In genomic region chrX:48697182-48697727, GRCh38 we compare ENCODE assay signal across 8 cellular contexts. TPM values are rescaled to one million over a fixed set of nuclear protein-coding genes. Genes with fewer than 3 reads are reported as not detected.
A peak's percentile ranks its signal among the peaks of the same experiment; 100 is the strongest.
DNase-seq lines count a peak whose midpoint lies in the region; ATAC-seq, FAIRE-seq and TF ChIP-seq lines count a peak whose summit lies in the region.

No MANE protein-coding gene starts in this region.

- H3K4me1 Mint-ChIP-seq in Calu3 (ENCODE audit: low read depth, unreplicated experiment) (peaks cover under 1% of the 10 kb centered on the region), mesothelial cell of epicardium (peaks cover 14% of the 10 kb centered on the region)

- no peak for TF ChIP-seq EP300 in GM12878 (IDR thresholded peaks at IDR 0.05; ENCODE audit: borderline replicate concordance in 1 of 2, control insufficient read depth in 1 of 2, low read depth in 2 of 2, low read length in 2 of 2)

- H3K9me3 ChIP-seq in GM12878 (replicated peaks; ENCODE audit: control insufficient read depth, insufficient read depth, low read length), result no peaks in the 10 kb centered on the region; the same call in 2 of the 3 replicates

- H3K9me3 Mint-ChIP-seq in Calu3 (ENCODE audit: low read depth, unreplicated experiment), result no peaks in the 10 kb centered on the region
- peaks cover 6% of the 10 kb centered on the region for H3K9me3 Mint-ChIP-seq in mesothelial cell of epicardium

- SMC1A ChIA-PET in GM12878 (lab: Charles Lee; ENCODE audit: uncharacterized antibody, unreplicated experiment), result interaction anchor here (1.5 kb wide), 1 partner anchor 21 kb away, joined by 3 read pairs; no protein-coding TSS in a partner anchor

- DNase-seq in Calu3 (no peak), GM12878 (ENCODE audit: low read depth, low spot score) (no peak), mesothelial cell of epicardium (ENCODE audit: low spot score in 2 of 2, unreplicated experiment in 2 of 2) (no peak), islet precursor cell (no peak), 8988T (no peak)

- TF ChIP-seq POLR2A in GM12878 (IDR thresholded peaks at IDR 0.05; ENCODE audit: low read depth, low read length), result 0 out of 2 replicates have a peak, but pooled peaks have one; percentile 6

- peaks cover 14% of the 10 kb centered on the region for H3K79me2 ChIP-seq in GM12878 (ENCODE audit: control insufficient read depth, insufficient read depth, low read length)

- RAD21 ChIA-PET in GM12878 (lab: Charles Lee; ENCODE audit: unreplicated experiment), result interaction anchor here (1.6 kb wide), 1 partner anchor 157 kb away, joined by 3 read pairs; the partner anchor contains the start of gene TBC1D25

- BruUV-seq in Calu3 (replicated peaks; lab: Mats Ljungman, UMichigan) (no TSS peak), GM12878 (replicated peaks; lab: Mats Ljungman, UMichigan) (no TSS peak)

- peak overlapping the region; percentile 86 for H3K9ac ChIP-seq in GM12878 (ENCODE audit: control insufficient read depth, insufficient read depth, low read length)

- peak overlapping the region; percentile 24; the same call in 1 of the 2 replicates for H2AFZ ChIP-seq in GM12878 (ENCODE audit: control insufficient read depth, low read depth, low read length)

- TF ChIP-seq CTCF in Calu3 (IDR thresholded peaks at IDR 0.05; ENCODE audit: unreplicated experiment) (no peak), GM12878 (IDR thresholded peaks at IDR 0.05 in 2 of 3, conservative IDR thresholded peaks at IDR 0.05 in 1 of 3; ENCODE audit: control insufficient read depth in 2 of 3, extremely low read depth in 1 of 3, insufficient read depth in 1 of 3, low read depth in 3 of 3, low read length in 3 of 3) (no peak), mesothelial cell of epicardium (IDR thresholded peaks at IDR 0.05; ENCODE audit: unreplicated experiment) (no peak)

- no peak for TF ChIP-seq RAD21 in GM12878 (IDR thresholded peaks at IDR 0.05; ENCODE audit: insufficient read depth, low read depth, low read length)

- peak overlapping the region; percentile 58 for H3K4me3 ChIP-seq in GM12878

- intact Hi-C loops in Calu3 (cut with micrococcal nuclease; ENCODE audit: unreplicated experiment), result no loop called here
- intact Hi-C loops in GM12878 (cut with micrococcal nuclease; ENCODE audit: unreplicated experiment), result loop anchor here (2.0 to 5.0 kb wide), 3 partner anchors 20 to 215 kb away; partner anchors contain the start of genes HDAC6 and SLC35A2

- whole genome bisulfite sequencing in GM12878 (ENCODE audit: insufficient coverage, insufficient replicate concordance, low lambda C conversion rate, missing lambda C conversion rate), result 26% methylated on average over 12 of the region's 12 CpGs

- peaks cover 6% of the 10 kb centered on the region for H3K4me1 ChIP-seq in GM12878 (ENCODE audit: control insufficient read depth, insufficient read depth, low read length)

- H3K4me3 Mint-ChIP-seq in Calu3 (ENCODE audit: low read depth, unreplicated experiment), result peak overlapping the region; percentile 82
- peak overlapping the region; percentile 68 for H3K4me3 Mint-ChIP-seq in mesothelial cell of epicardium

- no peak for FAIRE-seq in GM12878 (lab: Jason Lieb, UNC)

- ATAC-seq in HG03066 (IDR thresholded peaks at IDR 0.05; ENCODE audit: low read depth, unreplicated experiment) (peak; percentile 15), GM12878 (no peak; the same call in 2 of the 3 replicates), GM21786 (IDR thresholded peaks at IDR 0.05; ENCODE audit: unreplicated experiment) (no peak), GM18870 (IDR thresholded peaks at IDR 0.05; ENCODE audit: unreplicated experiment) (no peak)

- peak overlapping the region; percentile 77 for H3K27ac ChIP-seq in GM12878 (ENCODE audit: control insufficient read depth, insufficient read depth)

- in situ Hi-C loops in GM12878 (cut with MboI), result no loop called here

- POLR2A ChIA-PET in GM12878 (lab: Charles Lee), result interaction anchor here (1.3 kb wide), 1 partner anchor 40 kb away, joined by 4 read pairs; no protein-coding TSS in a partner anchor

- peaks cover under 1% of the 10 kb centered on the region for H3K27me3 Mint-ChIP-seq in Calu3 (ENCODE audit: unreplicated experiment)
- H3K27me3 Mint-ChIP-seq in mesothelial cell of epicardium (ENCODE audit: low read depth), result peaks cover 10% of the 10 kb centered on the region

- H3K36me3 ChIP-seq in GM12878 (ENCODE audit: control insufficient read depth in 2 of 2, insufficient read depth in 2 of 2, low read length in 1 of 2), result peaks cover 4 to 5% of the 10 kb centered on the region in 2 experiments; a peak in 2 of 4 replicates

- H3K27ac Mint-ChIP-seq in Calu3 (ENCODE audit: unreplicated experiment) (peak overlapping the region; percentile 92), mesothelial cell of epicardium (no peak overlapping the region)

- H3K4me2 ChIP-seq in GM12878 (ENCODE audit: control insufficient read depth, insufficient read depth), result peak overlapping the region; percentile 74

- CTCF ChIA-PET in Calu3 (lab: Charles Lee) (no interaction called here), GM12878 (lab: Yijun Ruan, JAX) (no interaction called here)

- H4K20me1 ChIP-seq in GM12878 (ENCODE audit: control insufficient read depth, insufficient read depth), result no peaks in the 10 kb centered on the region

- H3K36me3 Mint-ChIP-seq in Calu3 (ENCODE audit: insufficient read depth, unreplicated experiment) (peaks cover 30% of the 10 kb centered on the region), mesothelial cell of epicardium (peaks cover 5% of the 10 kb centered on the region)

- no peaks in the 10 kb centered on the region for H3K27me3 ChIP-seq in GM12878 (replicated peaks in 1 of 2; ENCODE audit: control insufficient read depth in 2 of 2, insufficient read depth in 2 of 2, low read length in 1 of 2)

TF ChIP-seq in GM12878, 131 proteins besides CTCF, POLR2A, EP300 and RAD21 (continues in another document):
- no peak for TF ChIP-seq RELB (IDR thresholded peaks at IDR 0.05; ENCODE audit: low read depth)

RNA-seq across cellular contexts. Expression of gene SUV39H1, which starts 0.7 kb away (rescaled TPM):
- 20.8 and 23.3 TPM in 2 replicates for total RNA-seq in Calu3 (2022)
- total RNA-seq in GM12878 (2013; cell fraction: nucleolus; rRNA removed), result 5.6 and 6.0 TPM in 2 replicates
- 19.6 and 21.7 TPM in 2 replicates for total RNA-seq in GM12878 (2014; rRNA removed)
- 11.1 and 12.3 TPM in 2 replicates for total RNA-seq in GM12878 (2014; rRNA removed; fragmentation: Illumina TruSeq; extraction: Trizol)
- 25.3 and 29.0 TPM in 2 replicates for total RNA-seq in GM12878 (2021)
- 6.9 TPM for polyA plus RNA-seq in GM12878 (2011; ENCODE audit: low read depth)
- polyA plus RNA-seq in GM12878 (2011; rRNA removed), result 4.6 and 10.1 TPM in 2 replicates
- 17.3 and 19.3 TPM in 2 replicates for polyA plus RNA-seq in GM12878 (2011; cell fraction: cytosol; rRNA removed)
- polyA plus RNA-seq in GM12878 (2011; cell fraction: nucleus; rRNA removed), result 27.7 and 34.7 TPM in 2 replicates
- polyA plus RNA-seq in GM12878 (2012), result 12.5 and 12.9 TPM in 2 replicates
- 10.9 and 19.7 TPM in 2 replicates for polyA plus RNA-seq in GM12878 (2014; fragmentation: Illumina TruSeq; extraction: Trizol)
- polyA plus RNA-seq in GM12878 (2014; fragmentation: Nextera tagmentation; extraction: Ambion mirVana), result 1 to 10 TPM; 4.9 to 5.7 TPM
- 14.4 and 18.7 TPM in 2 replicates for polyA plus RNA-seq in GM12878 (2014; rRNA removed)
- 10 to 100 TPM; 29.8 to 33.2 TPM for polyA plus RNA-seq in GM12878 (2016; fragmentation: Nextera tagmentation; extraction: Ambion mirVana)
- polyA minus RNA-seq in GM12878 (2011; rRNA and poly(A)+ RNA removed), result 12.3 and 17.8 TPM in 2 replicates
- 8.2 and 9.0 TPM in 2 replicates for polyA minus RNA-seq in GM12878 (2011; cell fraction: cytosol; rRNA and poly(A)+ RNA removed)
- 6.5 and 13.5 TPM in 2 replicates for polyA minus RNA-seq in GM12878 (2011; cell fraction: nucleus; rRNA and poly(A)+ RNA removed)
- 5.3 to 6.3 TPM (median 5.4 TPM) in 3 replicates for total RNA-seq in mesothelial cell of epicardium

RNA-seq across cellular contexts. Expression of gene WAS, which starts 13.7 kb away (rescaled TPM):
- 1.1 TPM in 1 of 2 replicates, not detected in the other for total RNA-seq in Calu3 (2022)
- total RNA-seq in GM12878 (2013; cell fraction: nucleolus; rRNA removed), result 21.8 and 23.0 TPM in 2 replicates
- total RNA-seq in GM12878 (2014; rRNA removed), result 42.5 and 46.8 TPM in 2 replicates
- total RNA-seq in GM12878 (2014; rRNA removed; fragmentation: Illumina TruSeq; extraction: Trizol), result 22.0 and 23.1 TPM in 2 replicates
- 84.7 and 86.8 TPM in 2 replicates for total RNA-seq in GM12878 (2021)
- polyA plus RNA-seq in GM12878 (2011; ENCODE audit: low read depth), result 28.6 TPM
- 4.5 and 11.6 TPM in 2 replicates for polyA plus RNA-seq in GM12878 (2011; rRNA removed)
- polyA plus RNA-seq in GM12878 (2011; cell fraction: cytosol; rRNA removed), result 13.9 and 25.0 TPM in 2 replicates
- 44.2 and 60.9 TPM in 2 replicates for polyA plus RNA-seq in GM12878 (2011; cell fraction: nucleus; rRNA removed)
- 75.1 and 90.0 TPM in 2 replicates for polyA plus RNA-seq in GM12878 (2012)
- 27.2 and 83.2 TPM in 2 replicates for polyA plus RNA-seq in GM12878 (2014; fragmentation: Illumina TruSeq; extraction: Trizol)
- 1 to 10 TPM; 1.6 to 2.0 TPM for polyA plus RNA-seq in GM12878 (2014; fragmentation: Nextera tagmentation; extraction: Ambion mirVana)
- 30.9 and 42.5 TPM in 2 replicates for polyA plus RNA-seq in GM12878 (2014; rRNA removed)
- 10 to 100 TPM; 19.5 to 23.0 TPM for polyA plus RNA-seq in GM12878 (2016; fragmentation: Nextera tagmentation; extraction: Ambion mirVana)
- polyA minus RNA-seq in GM12878 (2011; rRNA and poly(A)+ RNA removed), result 14.0 and 23.0 TPM in 2 replicates
- polyA minus RNA-seq in GM12878 (2011; cell fraction: cytosol; rRNA and poly(A)+ RNA removed), result 18.0 and 20.1 TPM in 2 replicates
- polyA minus RNA-seq in GM12878 (2011; cell fraction: nucleus; rRNA and poly(A)+ RNA removed), result 17.9 and 21.3 TPM in 2 replicates
- total RNA-seq in mesothelial cell of epicardium, result 1.4 to 2.2 TPM (median 1.5 TPM) in 3 replicates
